Comparison of ENCODE assay signal across 2 cellular contexts in the genomic region with DNA sequence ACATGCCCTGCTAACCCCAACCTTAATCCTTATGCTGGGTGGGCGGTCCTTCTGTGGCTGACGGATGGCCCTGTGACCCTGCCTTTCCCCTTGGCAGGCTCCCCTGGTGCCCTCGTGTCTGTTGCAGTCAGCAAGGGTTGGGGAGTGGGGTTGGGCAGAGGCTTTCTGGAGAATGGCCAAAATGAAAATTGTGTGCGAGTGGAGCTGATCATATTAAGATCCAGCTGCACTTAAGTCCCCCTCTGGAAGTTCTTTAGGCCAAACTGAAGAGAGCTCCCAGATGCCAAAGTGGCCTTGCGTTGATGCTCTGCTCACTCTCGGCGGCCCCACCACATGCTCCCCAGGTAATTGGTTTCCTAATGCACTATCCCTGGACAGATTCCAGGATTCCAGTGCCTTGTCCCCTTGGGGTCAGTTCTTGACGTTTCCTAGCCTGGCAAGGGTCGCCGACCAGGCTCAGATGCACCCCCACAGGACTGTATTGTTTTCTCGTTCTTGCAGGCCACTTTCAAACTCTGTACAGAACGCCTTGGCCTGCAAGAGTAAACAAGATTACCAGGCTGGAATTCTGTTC.
TF ChIP-seq lines count a peak whose summit lies in the region.

No MANE protein-coding gene starts in this region.

TF ChIP-seq in liver, 16 proteins besides CTCF, POLR2A, EP300 and RAD21:
- peak; percentile 87 for TF ChIP-seq NR2F2 (IDR thresholded peaks at IDR 0.05)
- TF ChIP-seq JUND (IDR thresholded peaks at IDR 0.05) = no peak
- no peak for TF ChIP-seq GABPA (IDR thresholded peaks at IDR 0.05 in 1 of 2, conservative IDR thresholded peaks at IDR 0.05 in 1 of 2)
- TF ChIP-seq SP1 (IDR thresholded peaks at IDR 0.05) = peak; percentile 13

TF ChIP-seq in HepG2, 621 proteins besides CTCF, POLR2A, EP300 and RAD21:
- TF ChIP-seq, protein P1, sequence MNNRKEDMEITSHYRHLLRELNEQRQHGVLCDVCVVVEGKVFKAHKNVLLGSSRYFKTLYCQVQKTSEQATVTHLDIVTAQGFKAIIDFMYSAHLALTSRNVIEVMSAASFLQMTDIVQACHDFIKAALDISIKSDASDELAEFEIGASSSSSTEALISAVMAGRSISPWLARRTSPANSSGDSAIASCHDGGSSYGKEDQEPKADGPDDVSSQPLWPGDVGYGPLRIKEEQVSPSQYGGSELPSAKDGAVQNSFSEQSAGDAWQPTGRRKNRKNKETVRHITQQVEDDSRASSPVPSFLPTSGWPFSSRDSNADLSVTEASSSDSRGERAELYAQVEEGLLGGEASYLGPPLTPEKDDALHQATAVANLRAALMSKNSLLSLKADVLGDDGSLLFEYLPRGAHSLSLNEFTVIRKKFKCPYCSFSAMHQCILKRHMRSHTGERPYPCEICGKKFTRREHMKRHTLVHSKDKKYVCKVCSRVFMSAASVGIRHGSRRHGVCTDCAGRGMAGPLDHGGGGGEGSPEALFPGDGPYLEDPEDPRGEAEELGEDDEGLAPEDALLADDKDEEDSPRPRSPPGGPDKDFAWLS (CRISPR knock-in tag; IDR thresholded peaks at IDR 0.05; ENCODE audit: borderline replicate concordance) = no peak
- no peak for TF ChIP-seq NKX3-1 (CRISPR knock-in tag; IDR thresholded peaks at IDR 0.05)
- no peak for TF ChIP-seq ZNF224 (CRISPR knock-in tag; IDR thresholded peaks at IDR 0.05)
- no peak for TF ChIP-seq ZNF256 (CRISPR knock-in tag; conservative IDR thresholded peaks at IDR 0.05)
- TF ChIP-seq, protein P2, sequence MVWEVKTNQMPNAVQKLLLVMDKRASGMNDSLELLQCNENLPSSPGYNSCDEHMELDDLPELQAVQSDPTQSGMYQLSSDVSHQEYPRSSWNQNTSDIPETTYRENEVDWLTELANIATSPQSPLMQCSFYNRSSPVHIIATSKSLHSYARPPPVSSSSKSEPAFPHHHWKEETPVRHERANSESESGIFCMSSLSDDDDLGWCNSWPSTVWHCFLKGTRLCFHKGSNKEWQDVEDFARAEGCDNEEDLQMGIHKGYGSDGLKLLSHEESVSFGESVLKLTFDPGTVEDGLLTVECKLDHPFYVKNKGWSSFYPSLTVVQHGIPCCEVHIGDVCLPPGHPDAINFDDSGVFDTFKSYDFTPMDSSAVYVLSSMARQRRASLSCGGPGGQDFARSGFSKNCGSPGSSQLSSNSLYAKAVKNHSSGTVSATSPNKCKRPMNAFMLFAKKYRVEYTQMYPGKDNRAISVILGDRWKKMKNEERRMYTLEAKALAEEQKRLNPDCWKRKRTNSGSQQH (CRISPR knock-in tag; IDR thresholded peaks at IDR 0.05; ENCODE audit: low read depth) = no peak
- TF ChIP-seq ZNF460 (CRISPR knock-in tag; IDR thresholded peaks at IDR 0.05; ENCODE audit: borderline replicate concordance) = no peak
- TF ChIP-seq KDM6A (CRISPR knock-in tag; IDR thresholded peaks at IDR 0.05; ENCODE audit: low read depth) = no peak
- TF ChIP-seq ZNF24 (IDR thresholded peaks at IDR 0.05) = no peak
- TF ChIP-seq ZNF660 (CRISPR knock-in tag; IDR thresholded peaks at IDR 0.05; ENCODE audit: borderline replicate concordance, low read depth) = no peak
- no peak for TF ChIP-seq ZNF781 (CRISPR knock-in tag; IDR thresholded peaks at IDR 0.05; ENCODE audit: borderline replicate concordance, not compliant biosample characterization)
- TF ChIP-seq HDAC6 (IDR thresholded peaks at IDR 0.05; ENCODE audit: low read depth, low read length) = no peak
- no peak for TF ChIP-seq ASH2L (IDR thresholded peaks at IDR 0.05; ENCODE audit: insufficient read length, low read depth, low read length)
